In genomic region chr1:54572236-54572850, GRCh38 we compare ENCODE assay signal across 1 cellular context.
TF ChIP-seq lines count a peak whose summit lies in the region.

No MANE protein-coding gene starts in this region.

TF ChIP-seq in GM23338, 12 proteins besides CTCF, POLR2A, EP300 and RAD21 (continued from another document):
- TF ChIP-seq ZNF462 (CRISPR knock-in tag; IDR thresholded peaks at IDR 0.05), result no peak
- no peak for TF ChIP-seq CREB1 (CRISPR knock-in tag; IDR thresholded peaks at IDR 0.05; ENCODE audit: low read depth)
- TF ChIP-seq ZNF114 (CRISPR knock-in tag; IDR thresholded peaks at IDR 0.05), result no peak
- TF ChIP-seq JUNB (IDR thresholded peaks at IDR 0.05; ENCODE audit: unreplicated experiment), result no peak
- TF ChIP-seq EZH2 (IDR thresholded peaks at IDR 0.05; ENCODE audit: low read depth, unreplicated experiment), result no peak
- TF ChIP-seq ETS1 (IDR thresholded peaks at IDR 0.05), result no peak
- no peak for TF ChIP-seq NANOG (IDR thresholded peaks at IDR 0.05; ENCODE audit: borderline replicate concordance)
- no peak for TF ChIP-seq STAT1 (IDR thresholded peaks at IDR 0.05; ENCODE audit: unreplicated experiment)
- no peak for TF ChIP-seq ZNF331 (CRISPR knock-in tag; IDR thresholded peaks at IDR 0.05; ENCODE audit: low read depth)
